17 cellular contexts compared by ENCODE assay signal in genomic region chr6:34684919-34685318, GRCh38. TPM values are rescaled to one million over a fixed set of nuclear protein-coding genes. Genes with fewer than 3 reads are reported as not detected.
A peak's percentile ranks its signal among the peaks of the same experiment; 100 is the strongest.
DNase-seq lines count a peak whose midpoint lies in the region; ATAC-seq and TF ChIP-seq lines count a peak whose summit lies in the region.
"Had no signal": no experiment of that assay in that cellular context is flagged by ENCODE, and none has a peak within 500 bp of the region (broad histone marks: within the 10 kb centered on the region; RNA-seq: fewer than 3 reads in every experiment).

No MANE protein-coding gene starts in this region.

- peak overlapping the region; percentile 21 for H3K4ac ChIP-seq in trophoblast cell (ENCODE audit: low read depth, low read length)

- H3K4me3 Mint-ChIP-seq in CD8-positive, alpha-beta T cell = no peak overlapping the region
- H3K4me3 Mint-ChIP-seq in activated T-helper 17 cell treated with anti-CD3 and anti-CD28 coated beads, Interleukin-2, amount 50 U/mL, for 72 hours = no peak overlapping the region
- H3K4me3 Mint-ChIP-seq: HFFc6 had no signal

- H2BK12ac ChIP-seq in trophoblast cell (ENCODE audit: low read length) = no peak overlapping the region

- no peak overlapping the region for H3K14ac ChIP-seq in trophoblast cell (ENCODE audit: low read length)

- H3K4me2 ChIP-seq in trophoblast cell (ENCODE audit: low read length) = no peak overlapping the region
- H3K4me2 ChIP-seq: KMS-11 had no signal

- no peaks in the 10 kb centered on the region for H3K79me1 ChIP-seq in trophoblast cell (ENCODE audit: low read length)

- ATAC-seq in CD8-positive, alpha-beta T cell = no peak
- no peak for ATAC-seq in activated T-helper 17 cell treated with anti-CD3 and anti-CD28 coated beads, Interleukin-2, amount 50 U/mL, for 72 hours (replicated peaks)
- no peak for ATAC-seq in HG02798 (IDR thresholded peaks at IDR 0.05; ENCODE audit: poor library complexity, unreplicated experiment)

- no peak overlapping the region for H2AK5ac ChIP-seq in trophoblast cell (ENCODE audit: low read length)

- H3K4me3 ChIP-seq in CD8-positive, alpha-beta T cell (ENCODE audit: low read depth, low read length) = no peak overlapping the region
- H3K4me3 ChIP-seq in HUES64 (ENCODE audit: low read length) (no peak overlapping the region), trophoblast cell (ENCODE audit: low read depth, low read length) (no peak overlapping the region)
- H3K4me3 ChIP-seq: Peyer's patch had no signal

- in situ Hi-C loops in ACHN (cut with HindIII; ENCODE audit: low pct_ligation_motif_present, low pct_unique_long_range_greater_than_20kb, low sequenced_read_pairs) = no loop called here

- TF ChIP-seq CTCF in CD8-positive, alpha-beta T cell (IDR thresholded peaks at IDR 0.05) = no peak

- POLR2A ChIA-PET in CD8-positive, alpha-beta T cell (lab: Charles Lee) = no interaction called here

- no peaks in the 10 kb centered on the region for H3K27me3 ChIP-seq in CD8-positive, alpha-beta T cell (ENCODE audit: insufficient read depth, low read length)
- H3K27me3 ChIP-seq in HUES64 (ENCODE audit: insufficient read depth, low read length) (no peaks in the 10 kb centered on the region), trophoblast cell (ENCODE audit: insufficient read depth, low read length) (no peaks in the 10 kb centered on the region)
- H3K27me3 ChIP-seq: Peyer's patch had no signal

- H4K8ac ChIP-seq in trophoblast cell (ENCODE audit: low read depth, low read length) = no peak overlapping the region

- no peak overlapping the region for H3K9ac ChIP-seq in HUES64 (ENCODE audit: low read depth, low read length)
- no peak overlapping the region for H3K9ac ChIP-seq in trophoblast cell (ENCODE audit: low read length)
- H3K9ac ChIP-seq: KMS-11 had no signal

- H3K27ac Mint-ChIP-seq in CD8-positive, alpha-beta T cell = peak overlapping the region; percentile 6
- peak overlapping the region; percentile 39 for H3K27ac Mint-ChIP-seq in activated T-helper 17 cell treated with anti-CD3 and anti-CD28 coated beads, Interleukin-2, amount 50 U/mL, for 72 hours
- H3K27ac Mint-ChIP-seq: HFFc6 had no signal

- intact Hi-C loops in CD8-positive, alpha-beta T cell (cut with DNase I, micrococcal nuclease) = no loop called here

- no peak overlapping the region for H3K23ac ChIP-seq in trophoblast cell (ENCODE audit: low read length)

- CTCF ChIA-PET in CD8-positive, alpha-beta T cell (lab: Charles Lee) = no interaction called here

- DNase-seq in CD8-positive, alpha-beta T cell = no peak
- DNase-seq in trophoblast cell = no peak
- no peak for DNase-seq in nucleus accumbens (lab: John Stamatoyannopoulos, UW)
- DNase-seq in ACHN = no peak
- DNase-seq: Calu3, H7, HFFc6, MV-4-11, NCI-H1417 treated with DMSO at 0.1 percent for 48 hours, NCI-H1930, NCI-H345, NCI-H524 treated with DMSO at 0.1 percent for 48 hours, Peyer's patch had no signal

- H3K4me1 Mint-ChIP-seq in CD8-positive, alpha-beta T cell (ENCODE audit: low read depth) = peaks cover 54% of the 10 kb centered on the region
- peaks cover 22% of the 10 kb centered on the region for H3K4me1 Mint-ChIP-seq in activated T-helper 17 cell treated with anti-CD3 and anti-CD28 coated beads, Interleukin-2, amount 50 U/mL, for 72 hours

- H4K91ac ChIP-seq in trophoblast cell (ENCODE audit: low read depth, low read length) = no peak overlapping the region

- peaks cover 4% of the 10 kb centered on the region for H3K79me2 ChIP-seq in trophoblast cell (ENCODE audit: control insufficient read depth, insufficient read depth, low read length, poor library complexity)

- peaks cover 17% of the 10 kb centered on the region for H3K36me3 Mint-ChIP-seq in CD8-positive, alpha-beta T cell
- peaks cover 16% of the 10 kb centered on the region for H3K36me3 Mint-ChIP-seq in activated T-helper 17 cell treated with anti-CD3 and anti-CD28 coated beads, Interleukin-2, amount 50 U/mL, for 72 hours (ENCODE audit: low read depth)

- H3K36me3 ChIP-seq in CD8-positive, alpha-beta T cell (ENCODE audit: insufficient read depth, low read length) = peaks cover 4% of the 10 kb centered on the region
- H3K36me3 ChIP-seq in HUES64 (ENCODE audit: insufficient read depth, low read length) = no peaks in the 10 kb centered on the region
- H3K36me3 ChIP-seq in trophoblast cell (ENCODE audit: control insufficient read depth in 1 of 2, insufficient read depth in 2 of 2, low read length in 2 of 2) = peaks cover 0 to 2% of the 10 kb centered on the region in 2 experiments
- H3K36me3 ChIP-seq: Peyer's patch had no signal

- H3K27me3 Mint-ChIP-seq in CD8-positive, alpha-beta T cell (ENCODE audit: low read depth) = no peaks in the 10 kb centered on the region
- H3K27me3 Mint-ChIP-seq in activated T-helper 17 cell treated with anti-CD3 and anti-CD28 coated beads, Interleukin-2, amount 50 U/mL, for 72 hours = no peaks in the 10 kb centered on the region

- WGBS in HUES64 = 91% methylated on average over 2 of the region's 2 CpGs
- no CpG with 5 or more reads among the region's 2 CpGs for WGBS in trophoblast cell (ENCODE audit: extremely low coverage, insufficient coverage, insufficient read length)

- peaks cover 22% of the 10 kb centered on the region for H3K4me1 ChIP-seq in CD8-positive, alpha-beta T cell (ENCODE audit: insufficient read depth, low read length)
- H3K4me1 ChIP-seq in HUES64 (ENCODE audit: insufficient read depth, low read length) (peaks cover 3% of the 10 kb centered on the region; the same call in 1 of the 2 replicates), trophoblast cell (ENCODE audit: control insufficient read depth in 1 of 2, insufficient read depth in 2 of 2, low read length in 2 of 2) (no peaks in the 10 kb centered on the region)

- no peak overlapping the region for H3K27ac ChIP-seq in CD8-positive, alpha-beta T cell (ENCODE audit: low read depth, low read length)
- H3K27ac ChIP-seq in HUES64 (ENCODE audit: low read depth, low read length) (0 out of 2 replicates have a peak overlapping the region, but pooled peaks have one; percentile 6), trophoblast cell (ENCODE audit: low read depth, low read length) (no peak overlapping the region)
- H3K27ac ChIP-seq: KMS-11, Peyer's patch had no signal

- no peaks in the 10 kb centered on the region for H3K9me3 ChIP-seq in CD8-positive, alpha-beta T cell (ENCODE audit: low read length)
- H3K9me3 ChIP-seq in HUES64 (ENCODE audit: insufficient read depth, low read depth, low read length) = no peaks in the 10 kb centered on the region
- no peaks in the 10 kb centered on the region for H3K9me3 ChIP-seq in trophoblast cell (ENCODE audit: insufficient read depth, low read depth, low read length)
- H3K9me3 ChIP-seq: Peyer's patch had no signal

- H2BK120ac ChIP-seq in trophoblast cell (ENCODE audit: insufficient read depth, low read length, poor library complexity) = no peak overlapping the region

- H2BK5ac ChIP-seq in trophoblast cell (ENCODE audit: low read depth, low read length, poor library complexity) = no peak overlapping the region

- no peak overlapping the region for H4K12ac ChIP-seq in trophoblast cell (ENCODE audit: low read depth, low read length)

- H2AFZ ChIP-seq in trophoblast cell (ENCODE audit: insufficient read depth, low read length, poor library complexity) = no peak overlapping the region

- no peak overlapping the region for H3K18ac ChIP-seq in trophoblast cell (ENCODE audit: low read length)

- H3K9me3 Mint-ChIP-seq in CD8-positive, alpha-beta T cell = no peaks in the 10 kb centered on the region
- H3K9me3 Mint-ChIP-seq in activated T-helper 17 cell treated with anti-CD3 and anti-CD28 coated beads, Interleukin-2, amount 50 U/mL, for 72 hours = no peaks in the 10 kb centered on the region
- H3K9me3 Mint-ChIP-seq: HFFc6 had no signal

RNA-seq across cellular contexts. Expression of gene ILRUN, which starts 11.6 kb away (rescaled TPM):
- 10 to 100 TPM; 54.8 to 58.8 TPM for total RNA-seq in CD8-positive, alpha-beta T cell
- polyA plus RNA-seq in HUES64 (2013, experiment 1 of 2) = 41.1 TPM
- 43.5 TPM for polyA plus RNA-seq in HUES64 (2013, experiment 2 of 2)
- total RNA-seq in activated T-helper 17 cell treated with anti-CD3 and anti-CD28 coated beads, Interleukin-2, amount 50 U/mL, for 72 hours = 10 to 100 TPM; 58.2 to 65.8 TPM
- polyA plus RNA-seq in trophoblast cell (2013) = 39.4 and 41.5 TPM in 2 replicates
